Comparison of ENCODE assay signal across 22 cellular contexts in the genomic region with DNA sequence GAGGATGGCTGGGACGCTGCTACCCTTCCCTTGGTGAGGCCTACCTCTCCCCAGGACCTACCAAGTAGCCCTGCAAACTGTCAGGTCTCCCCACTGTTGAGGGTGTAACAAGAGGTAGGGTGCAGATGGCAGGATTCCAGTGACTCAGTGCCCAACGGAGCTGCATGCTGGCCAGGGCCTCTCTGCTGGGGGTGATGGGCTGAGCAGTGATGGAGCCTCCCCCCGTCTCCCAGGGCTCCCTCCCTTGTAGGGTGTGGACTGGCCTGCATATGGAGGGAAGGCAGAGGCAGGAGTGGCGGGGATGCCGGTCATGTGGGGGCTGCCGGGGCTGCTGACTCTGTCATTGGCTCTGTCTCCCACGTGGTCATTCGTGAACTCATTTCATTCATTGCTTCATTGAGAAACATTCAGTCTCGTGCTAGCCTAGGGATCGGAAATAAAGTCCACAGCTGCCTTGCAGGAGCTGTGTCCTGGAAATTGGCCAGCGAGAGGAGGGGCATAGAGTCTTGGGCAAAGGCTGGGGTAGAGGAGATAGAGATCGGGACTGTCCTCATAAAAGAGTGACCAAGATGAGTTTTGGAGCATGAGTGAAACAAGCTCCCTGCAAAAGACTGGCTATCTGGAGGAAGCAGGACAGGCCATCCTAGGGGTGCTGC. TPM values are rescaled to one million over a fixed set of nuclear protein-coding genes. Genes with fewer than 3 reads are reported as not detected.
"Had no signal": no experiment of that assay in that cellular context is flagged by ENCODE, and none has a peak within 500 bp of the region (broad histone marks: within the 10 kb centered on the region; RNA-seq: fewer than 3 reads in every experiment).

No MANE protein-coding gene starts in this region.

- H3K27ac ChIP-seq: right lobe of liver, tibial nerve, WERI-Rb-1 had no signal

- H3K9me3 ChIP-seq: right lobe of liver, tibial nerve had no signal

- H3K4me1 ChIP-seq: right lobe of liver had no signal

- DNase-seq: activated CD4-positive, alpha-beta T cell treated with anti-CD3 and anti-CD28 coated beads for 48 hours; activated CD4-positive, alpha-beta T cell treated with anti-CD3 and anti-CD28 coated beads, Interleukin-2, amount 50 U/mL, for 48 hours; activated CD8-positive, alpha-beta memory T cell treated with anti-CD3 and anti-CD28 coated beads for 24 hours; activated gamma-delta T cell; amniotic stem cell; caudate nucleus; cortex of kidney; effector memory CD8-positive, alpha-beta T cell; erythroblast; kidney glomerular epithelial cell; mesendoderm; right lobe of liver; stimulated activated CD4-positive, alpha-beta T cell treated with anti-CD3 and anti-CD28 coated beads, Interleukin-2, amount 100 ng/mL, for 48 hours; stimulated activated naive CD4-positive, alpha-beta T cell treated with Interleukin-2 at 50 U/mL for 16 hours; T-helper 9 cell; WERI-Rb-1 had no signal

- H3K27ac Mint-ChIP-seq: effector memory CD8-positive, alpha-beta T cell; natural killer cell treated with Interleukin-12 subunit alpha and Interleukin-12 subunit beta and Interleukin-15 and Interleukin-18, amount 100 ng/mL, for 72 hours had no signal

- H3K9me3 Mint-ChIP-seq: activated naive CD4-positive, alpha-beta T cell treated with anti-CD3 and anti-CD28 coated beads, Interleukin-2, amount 10 ng/mL, durations not matched to agents 7 days and 5 days; effector memory CD8-positive, alpha-beta T cell; natural killer cell treated with Interleukin-12 subunit alpha and Interleukin-12 subunit beta and Interleukin-15 and Interleukin-18, amount 100 ng/mL, for 72 hours had no signal

- H3K36me3 ChIP-seq: right lobe of liver, tibial nerve, WERI-Rb-1 had no signal

- H3K27me3 ChIP-seq: right lobe of liver had no signal

- H3K36me3 Mint-ChIP-seq: activated naive CD4-positive, alpha-beta T cell treated with anti-CD3 and anti-CD28 coated beads, Interleukin-2, amount 10 ng/mL, durations not matched to agents 7 days and 5 days; natural killer cell treated with Interleukin-12 subunit alpha and Interleukin-12 subunit beta and Interleukin-15 and Interleukin-18, amount 100 ng/mL, for 72 hours had no signal

- H3K4me3 Mint-ChIP-seq: activated naive CD4-positive, alpha-beta T cell treated with anti-CD3 and anti-CD28 coated beads, Interleukin-2, amount 10 ng/mL, durations not matched to agents 7 days and 5 days; effector memory CD8-positive, alpha-beta T cell; natural killer cell treated with Interleukin-12 subunit alpha and Interleukin-12 subunit beta and Interleukin-15 and Interleukin-18, amount 100 ng/mL, for 72 hours had no signal

- H3K4me3 ChIP-seq: lung, right lobe of liver, tibial nerve had no signal

RNA-seq across cellular contexts. Expression of gene DISP3, which starts 22.9 kb away (rescaled TPM):
- total RNA-seq: left lobe of liver, skeletal muscle tissue had no signal
